7 cellular contexts compared by ENCODE assay signal in genomic region chrX:33686105-33686504, GRCh38.
"Had no signal": no experiment of that assay in that cellular context is flagged by ENCODE, and none has a peak within 500 bp of the region (broad histone marks: within the 10 kb centered on the region; RNA-seq: fewer than 3 reads in every experiment).

No MANE protein-coding gene starts in this region.

- FAIRE-seq: G401.6, GM12891, GM12892, GM18507, GM19239 had no signal

- DNase-seq: GDM1, GF-D8 had no signal
